In genomic region chr15:81106560-81106959, GRCh38 we compare ENCODE assay signal across 9 cellular contexts. TPM values are rescaled to one million over a fixed set of nuclear protein-coding genes. Genes with fewer than 3 reads are reported as not detected.
DNase-seq lines count a peak whose midpoint lies in the region; ATAC-seq and TF ChIP-seq lines count a peak whose summit lies in the region.
"Had no signal": no experiment of that assay in that cellular context is flagged by ENCODE, and none has a peak within 500 bp of the region (broad histone marks: within the 10 kb centered on the region; RNA-seq: fewer than 3 reads in every experiment).

No MANE protein-coding gene starts in this region.

- H3K4me3 ChIP-seq in HAP-1 (no peak overlapping the region), esophagus squamous epithelium (no peak overlapping the region), uterus (no peak overlapping the region)

- peaks cover 4% of the 10 kb centered on the region for H3K4me1 Mint-ChIP-seq in activated CD8-positive, alpha-beta T cell treated with anti-CD3 and anti-CD28 coated beads, Interleukin-2, amount 10 ng/mL, durations not matched to agents 7 days and 5 days (ENCODE audit: low read depth)
- no peaks in the 10 kb centered on the region for H3K4me1 Mint-ChIP-seq in nephron

- CTCF ChIA-PET in activated CD8-positive, alpha-beta T cell treated with anti-CD3 and anti-CD28 coated beads, Interleukin-2, amount 10 ng/mL, durations not matched to agents 7 days and 5 days (lab: Charles Lee): interaction anchor here (0.9 to 13.1 kb wide), 20 partner anchors 8 to 304 kb away, joined by 3 to 304 read pairs (median 4); no protein-coding TSS in a partner anchor

- H3K36me3 ChIP-seq in HAP-1 (replicated peaks): no peaks in the 10 kb centered on the region
- no peaks in the 10 kb centered on the region for H3K36me3 ChIP-seq in esophagus squamous epithelium
- H3K36me3 ChIP-seq in uterus: no peaks in the 10 kb centered on the region

- DNase-seq in CMK (ENCODE audit: low read depth): peak; percentile 42
- DNase-seq in HAP-1 (ENCODE audit: low spot score in 2 of 2): peak; percentile 69 to 72
- DNase-seq in NCI-H526 treated with DMSO at 0.1 percent for 48 hours (lab: John Stamatoyannopoulos, UW): peak; percentile 36
- peak; percentile 58 for DNase-seq in activated CD8-positive, alpha-beta T cell treated with anti-CD3 and anti-CD28 coated beads, Interleukin-2, amount 10 ng/mL, durations not matched to agents 7 days and 5 days
- no peak for DNase-seq in esophagus squamous epithelium (lab: John Stamatoyannopoulos, UW)
- DNase-seq in uterus: peak; percentile 56 to 57

- no peak overlapping the region for H3K4me3 Mint-ChIP-seq in activated CD8-positive, alpha-beta T cell treated with anti-CD3 and anti-CD28 coated beads, Interleukin-2, amount 10 ng/mL, durations not matched to agents 7 days and 5 days
- H3K4me3 Mint-ChIP-seq in nephron: no peak overlapping the region

- TF ChIP-seq CTCF in esophagus squamous epithelium (IDR thresholded peaks at IDR 0.05) (peak; percentile 16 to 85 (median 75)), nephron (IDR thresholded peaks at IDR 0.05; ENCODE audit: unreplicated experiment in 3 of 3) (peak; percentile 65 to 80 (median 75)), uterus (IDR thresholded peaks at IDR 0.05) (peak; percentile 70 to 82 (median 75))

- no peak for ATAC-seq in activated CD8-positive, alpha-beta T cell treated with anti-CD3 and anti-CD28 coated beads, Interleukin-2, amount 10 ng/mL, durations not matched to agents 7 days and 5 days
- ATAC-seq in GM21717 (IDR thresholded peaks at IDR 0.05; ENCODE audit: unreplicated experiment): no peak

- in situ Hi-C loops in HAP-1 (cut with MboI; ENCODE audit: low sequenced_read_pairs): loop anchor here (5.0 kb wide), 1 partner anchor 161 kb away; no protein-coding TSS in a partner anchor

- H3K4me1 ChIP-seq in HAP-1 (peaks cover under 1% of the 10 kb centered on the region; the same call in 1 of the 2 replicates), esophagus squamous epithelium (peaks cover 0 to 14% (median 2%) of the 10 kb centered on the region in 3 donors), uterus (no peaks in the 10 kb centered on the region)

- H3K9me3 ChIP-seq in HAP-1 (no peaks in the 10 kb centered on the region), esophagus squamous epithelium (no peaks in the 10 kb centered on the region), uterus (no peaks in the 10 kb centered on the region)

- WGBS in esophagus squamous epithelium, 2 donors: 27 to 50% methylated on average over 4 to 6 of the region's 6 CpGs

- POLR2A ChIA-PET in activated CD8-positive, alpha-beta T cell treated with anti-CD3 and anti-CD28 coated beads, Interleukin-2, amount 10 ng/mL, durations not matched to agents 7 days and 5 days (lab: Charles Lee): no interaction called here

- H3K27ac Mint-ChIP-seq in activated CD8-positive, alpha-beta T cell treated with anti-CD3 and anti-CD28 coated beads, Interleukin-2, amount 10 ng/mL, durations not matched to agents 7 days and 5 days: no peak overlapping the region
- H3K27ac Mint-ChIP-seq in nephron: no peak overlapping the region

- no peaks in the 10 kb centered on the region for H3K36me3 Mint-ChIP-seq in activated CD8-positive, alpha-beta T cell treated with anti-CD3 and anti-CD28 coated beads, Interleukin-2, amount 10 ng/mL, durations not matched to agents 7 days and 5 days (ENCODE audit: low read depth)
- H3K36me3 Mint-ChIP-seq in nephron (ENCODE audit: low read depth): no peaks in the 10 kb centered on the region

- H3K27me3 Mint-ChIP-seq in activated CD8-positive, alpha-beta T cell treated with anti-CD3 and anti-CD28 coated beads, Interleukin-2, amount 10 ng/mL, durations not matched to agents 7 days and 5 days (ENCODE audit: low read depth): peaks cover 31% of the 10 kb centered on the region
- H3K27me3 Mint-ChIP-seq in nephron (ENCODE audit: low read depth): peaks cover 16% of the 10 kb centered on the region

- intact Hi-C loops in esophagus squamous epithelium (cut with DNase I): loop anchor here (5.0 kb wide), 1 partner anchor 156 kb away; no protein-coding TSS in a partner anchor
- intact Hi-C loops in uterus (cut with DNase I; ENCODE audit: low total_unique reads): loop anchor here (10.0 kb wide), 1 partner anchor 158 kb away; no protein-coding TSS in a partner anchor

- H3K27me3 ChIP-seq in HAP-1 (ENCODE audit: low read depth): peaks cover 39% of the 10 kb centered on the region
- peaks cover 0 to 4% (median 0%) of the 10 kb centered on the region in 4 donors for H3K27me3 ChIP-seq in esophagus squamous epithelium
- no peaks in the 10 kb centered on the region for H3K27me3 ChIP-seq in uterus

- no peak for TF ChIP-seq POLR2A in esophagus squamous epithelium (IDR thresholded peaks at IDR 0.05)
- TF ChIP-seq POLR2A in uterus (IDR thresholded peaks at IDR 0.05): no peak

- H3K27ac ChIP-seq in esophagus squamous epithelium (no peak overlapping the region), uterus (no peak overlapping the region)

- no peaks in the 10 kb centered on the region for H3K9me3 Mint-ChIP-seq in activated CD8-positive, alpha-beta T cell treated with anti-CD3 and anti-CD28 coated beads, Interleukin-2, amount 10 ng/mL, durations not matched to agents 7 days and 5 days (ENCODE audit: insufficient read depth)
- H3K9me3 Mint-ChIP-seq in nephron: no peaks in the 10 kb centered on the region

RNA-seq across cellular contexts. Expression of gene CFAP161, which starts 27.5 kb away (rescaled TPM):
- not detected for total RNA-seq in activated CD8-positive, alpha-beta T cell treated with anti-CD3 and anti-CD28 coated beads, Interleukin-2, amount 10 ng/mL, durations not matched to agents 7 days and 5 days
- total RNA-seq in esophagus squamous epithelium (under 1 TPM in 2 of 4 donors, not detected in 2; 0.38 to 0.88 TPM), uterus (1 to 10 TPM in 2 of 4 donors, not detected in 2; 2.8 to 3.3 TPM)
- total RNA-seq: T-helper 2 cell treated with Interferon-gamma antibody and Interleukin-4, amounts not matched to agents 100 ng/mL and 5 ng/mL, for 36 hours had no signal
